Comparison of ENCODE assay signal across 19 cellular contexts in genomic region chr12:83042441-83043215, GRCh38.
DNase-seq lines count a peak whose midpoint lies in the region; ATAC-seq, FAIRE-seq and TF ChIP-seq lines count a peak whose summit lies in the region.
"Had no signal": no experiment of that assay in that cellular context is flagged by ENCODE, and none has a peak within 500 bp of the region (broad histone marks: within the 10 kb centered on the region; RNA-seq: fewer than 3 reads in every experiment).

No MANE protein-coding gene starts in this region.

- POLR2A ChIA-PET in activated CD4-positive, alpha-beta memory T cell treated with anti-CD3 and anti-CD28 coated beads, Interleukin-2, amount 10 ng/mL, durations not matched to agents 7 days and 5 days (lab: Charles Lee): no interaction called here

- no peaks in the 10 kb centered on the region for H3K27me3 Mint-ChIP-seq in astrocyte (ENCODE audit: low read depth, unreplicated experiment)
- H3K27me3 Mint-ChIP-seq in activated CD4-positive, alpha-beta memory T cell treated with anti-CD3 and anti-CD28 coated beads, Interleukin-2, amount 10 ng/mL, durations not matched to agents 7 days and 5 days: no peaks in the 10 kb centered on the region
- H3K27me3 Mint-ChIP-seq: IgD-negative memory B cell had no signal

- DNase-seq in GM23248 (peak; percentile 28), astrocyte (ENCODE audit: low read depth) (peak; percentile 52), iris pigment epithelial cell (ENCODE audit: low read depth) (peak; percentile 67), retinal pigment epithelial cell (ENCODE audit: low read depth) (peak; percentile 50), GM19238 (ENCODE audit: insufficient read length, low spot score) (no peak)
- DNase-seq in activated CD4-positive, alpha-beta memory T cell treated with anti-CD3 and anti-CD28 coated beads, Interleukin-2, amount 10 ng/mL, durations not matched to agents 7 days and 5 days: no peak
- DNase-seq: activated CD4-positive, alpha-beta T cell treated with anti-CD3 and anti-CD28 coated beads, Interleukin-2, amount 50 U/mL, for 48 hours; amygdala; dermis blood vessel endothelial cell; left ventricle myocardium superior; NCI-H1105; nucleus accumbens had no signal

- H4K20me1 ChIP-seq in GM23248 (ENCODE audit: insufficient read depth): no peaks in the 10 kb centered on the region
- no peaks in the 10 kb centered on the region for H4K20me1 ChIP-seq in astrocyte (ENCODE audit: insufficient read depth, low read length)

- H3K27me3 ChIP-seq in GM23248 (replicated peaks; ENCODE audit: insufficient read depth) (no peaks in the 10 kb centered on the region), astrocyte (ENCODE audit: insufficient read depth, low read length) (no peaks in the 10 kb centered on the region)
- H3K27me3 ChIP-seq: SJSA1 had no signal

- in situ Hi-C loops in GM23248 (cut with MboI): no loop called here

- H3K36me3 Mint-ChIP-seq in astrocyte (ENCODE audit: low read depth, unreplicated experiment): no peaks in the 10 kb centered on the region
- H3K36me3 Mint-ChIP-seq in activated CD4-positive, alpha-beta memory T cell treated with anti-CD3 and anti-CD28 coated beads, Interleukin-2, amount 10 ng/mL, durations not matched to agents 7 days and 5 days (ENCODE audit: low read depth): no peaks in the 10 kb centered on the region

- no peak overlapping the region for H3K4me3 Mint-ChIP-seq in astrocyte (ENCODE audit: unreplicated experiment)
- H3K4me3 Mint-ChIP-seq in activated CD4-positive, alpha-beta memory T cell treated with anti-CD3 and anti-CD28 coated beads, Interleukin-2, amount 10 ng/mL, durations not matched to agents 7 days and 5 days: no peak overlapping the region
- H3K4me3 Mint-ChIP-seq: activated T-helper 1 cell treated with anti-CD3 and anti-CD28 coated beads, Interleukin-12 subunit alpha, Interleukin-12 subunit beta, Interleukin-2, Interleukin-4 antibody, amounts not matched to agents 30 ng/mL and 10 ng/mL and 1 ng/mL, durations not matched to agents 14 hours and 24 hours and 36 hours; CD14-positive monocyte; IgD-negative memory B cell had no signal

- H3K9me2 ChIP-seq in GM23248 (ENCODE audit: insufficient read depth): no peaks in the 10 kb centered on the region

- TF ChIP-seq CTCF in astrocyte (IDR thresholded peaks at IDR 0.05; ENCODE audit: insufficient read depth, low read depth, low read length): no peak
- TF ChIP-seq CTCF in retinal pigment epithelial cell (conservative IDR thresholded peaks at IDR 0.05; ENCODE audit: low read depth, low read length): no peak

- H3K9me3 ChIP-seq in GM23248 (ENCODE audit: low read depth): no peaks in the 10 kb centered on the region
- H3K9me3 ChIP-seq in astrocyte (ENCODE audit: insufficient read depth, low read depth, low read length): no peaks in the 10 kb centered on the region

- H3K4me2 ChIP-seq in GM23248 (ENCODE audit: unreplicated experiment): no peak overlapping the region
- H3K4me2 ChIP-seq in astrocyte (ENCODE audit: low read length): peak overlapping the region; percentile 43

- H3F3A ChIP-seq in GM23248 (ENCODE audit: insufficient read depth): no peaks in the 10 kb centered on the region

- peaks cover 12% of the 10 kb centered on the region for H3K4me1 Mint-ChIP-seq in astrocyte (ENCODE audit: low read depth, unreplicated experiment)
- no peaks in the 10 kb centered on the region for H3K4me1 Mint-ChIP-seq in activated CD4-positive, alpha-beta memory T cell treated with anti-CD3 and anti-CD28 coated beads, Interleukin-2, amount 10 ng/mL, durations not matched to agents 7 days and 5 days

- ATAC-seq in HG02610 (IDR thresholded peaks at IDR 0.05; ENCODE audit: unreplicated experiment): no peak
- no peak for ATAC-seq in GM21515 (IDR thresholded peaks at IDR 0.05; ENCODE audit: unreplicated experiment)
- ATAC-seq: left ventricle myocardium superior had no signal

- H3K4me3 ChIP-seq in GM23248: no peak overlapping the region
- no peak overlapping the region for H3K4me3 ChIP-seq in astrocyte (ENCODE audit: insufficient read depth, low read depth, low read length)
- no peak overlapping the region for H3K4me3 ChIP-seq in retinal pigment epithelial cell (ENCODE audit: low read length)
- H3K4me3 ChIP-seq: SJSA1 had no signal

- H2AFZ ChIP-seq in GM23248: 0 out of 2 replicates have a peak overlapping the region, but pooled peaks have one; percentile 13
- no peak overlapping the region for H2AFZ ChIP-seq in astrocyte (ENCODE audit: low read depth, low read length)

- H3K79me2 ChIP-seq in GM23248 (ENCODE audit: insufficient read depth) (no peaks in the 10 kb centered on the region), astrocyte (ENCODE audit: insufficient read depth, low read length) (no peaks in the 10 kb centered on the region)

- H3K36me3 ChIP-seq in GM23248 (ENCODE audit: low read depth): no peaks in the 10 kb centered on the region
- H3K36me3 ChIP-seq in astrocyte (ENCODE audit: insufficient read depth, low read length): no peaks in the 10 kb centered on the region
- H3K36me3 ChIP-seq: SJSA1 had no signal

- no peak overlapping the region for H3K9ac ChIP-seq in GM23248
- H3K9ac ChIP-seq in astrocyte (ENCODE audit: low read length): no peak overlapping the region

- no peaks in the 10 kb centered on the region for H3K9me3 Mint-ChIP-seq in astrocyte (ENCODE audit: unreplicated experiment)
- no peaks in the 10 kb centered on the region for H3K9me3 Mint-ChIP-seq in activated CD4-positive, alpha-beta memory T cell treated with anti-CD3 and anti-CD28 coated beads, Interleukin-2, amount 10 ng/mL, durations not matched to agents 7 days and 5 days
- H3K9me3 Mint-ChIP-seq: activated T-helper 1 cell treated with anti-CD3 and anti-CD28 coated beads, Interleukin-12 subunit alpha, Interleukin-12 subunit beta, Interleukin-2, Interleukin-4 antibody, amounts not matched to agents 30 ng/mL and 10 ng/mL and 1 ng/mL, durations not matched to agents 14 hours and 24 hours and 36 hours; CD14-positive monocyte had no signal

- no peak overlapping the region for H3K27ac ChIP-seq in GM23248
- no peak overlapping the region for H3K27ac ChIP-seq in astrocyte (ENCODE audit: low read depth, low read length)
- H3K27ac ChIP-seq: SJSA1 had no signal

- WGBS in GM23248 (ENCODE audit: low coverage in 1 of 2, low lambda C conversion rate in 2 of 2, missing lambda C conversion rate in 2 of 2), 2 experiments: 55 to 59% methylated on average over 9 of the region's 9 CpGs

- H3K27ac Mint-ChIP-seq in astrocyte (ENCODE audit: unreplicated experiment): peak overlapping the region; percentile 86
- no peak overlapping the region for H3K27ac Mint-ChIP-seq in activated CD4-positive, alpha-beta memory T cell treated with anti-CD3 and anti-CD28 coated beads, Interleukin-2, amount 10 ng/mL, durations not matched to agents 7 days and 5 days
- H3K27ac Mint-ChIP-seq: activated T-helper 1 cell treated with anti-CD3 and anti-CD28 coated beads, Interleukin-12 subunit alpha, Interleukin-12 subunit beta, Interleukin-2, Interleukin-4 antibody, amounts not matched to agents 30 ng/mL and 10 ng/mL and 1 ng/mL, durations not matched to agents 14 hours and 24 hours and 36 hours had no signal

- FAIRE-seq in astrocyte (lab: Jason Lieb, UNC): no peak
- FAIRE-seq: GM12892 had no signal

- CTCF ChIA-PET in activated CD4-positive, alpha-beta memory T cell treated with anti-CD3 and anti-CD28 coated beads, Interleukin-2, amount 10 ng/mL, durations not matched to agents 7 days and 5 days (lab: Charles Lee): no interaction called here

- H3K4me1 ChIP-seq in GM23248 (ENCODE audit: insufficient read depth) (peaks cover 6% of the 10 kb centered on the region; the same call in 1 of the 2 replicates), astrocyte (ENCODE audit: insufficient read depth, low read length) (peaks cover 4% of the 10 kb centered on the region)
- H3K4me1 ChIP-seq: SJSA1 had no signal

Comparison
In these comparisons a context has a peak if more than half of its experiments do, and no peak if none do; other contexts are left out.
1. DNase-seq: peak in GM23248 (single experiment), astrocyte (single experiment), iris pigment epithelial cell (single experiment) and retinal pigment epithelial cell (single experiment); none in GM19238 (single experiment) and activated CD4-positive, alpha-beta memory T cell treated with anti-CD3 and anti-CD28 coated beads, Interleukin-2, amount 10 ng/mL, durations not matched to agents 7 days and 5 days (single experiment).